20 cellular contexts compared by ENCODE assay signal in genomic region chr19:49210901-49211451, GRCh38. TPM values are rescaled to one million over a fixed set of nuclear protein-coding genes. Genes with fewer than 3 reads are reported as not detected.
A peak's percentile ranks its signal among the peaks of the same experiment; 100 is the strongest.
DNase-seq lines count a peak whose midpoint lies in the region; ATAC-seq and TF ChIP-seq lines count a peak whose summit lies in the region.
"Had no signal": no experiment of that assay in that cellular context is flagged by ENCODE, and none has a peak within 500 bp of the region (broad histone marks: within the 10 kb centered on the region; RNA-seq: fewer than 3 reads in every experiment).

No MANE protein-coding gene starts in this region.

- no peaks in the 10 kb centered on the region for H3K4me1 ChIP-seq in aorta (ENCODE audit: control insufficient read depth in 1 of 2, insufficient read depth in 2 of 2, low read length in 2 of 2)
- peaks cover 6% of the 10 kb centered on the region for H3K4me1 ChIP-seq in osteoblast (ENCODE audit: insufficient read depth, low read length)
- no peaks in the 10 kb centered on the region for H3K4me1 ChIP-seq in vagina
- H3K4me1 ChIP-seq: parathyroid adenoma had no signal

- POLR2A ChIA-PET in activated CD4-positive, alpha-beta T cell treated with anti-CD3 and anti-CD28 coated beads for 36 hours (lab: Charles Lee): no interaction called here
- POLR2A ChIA-PET in activated CD4-positive, alpha-beta T cell treated with anti-CD3 and anti-CD28 coated beads, Interleukin-2, amount 10 ng/mL, durations not matched to agents 7 days and 5 days (lab: Charles Lee): no interaction called here

- no peak overlapping the region for H3K4me2 ChIP-seq in osteoblast (ENCODE audit: insufficient read depth, low read length)

- no peaks in the 10 kb centered on the region for H3K79me2 ChIP-seq in osteoblast (ENCODE audit: insufficient read depth, low read length)
- H3K79me2 ChIP-seq: parathyroid adenoma had no signal

- H3K27me3 ChIP-seq in aorta (ENCODE audit: control insufficient read depth in 1 of 2, insufficient read depth in 2 of 2, low read length in 1 of 2): no peaks in the 10 kb centered on the region
- no peaks in the 10 kb centered on the region for H3K27me3 ChIP-seq in osteoblast (ENCODE audit: insufficient read depth, low read length)
- H3K27me3 ChIP-seq in vagina: no peaks in the 10 kb centered on the region
- H3K27me3 ChIP-seq: ascending aorta had no signal

- no peak for ATAC-seq in activated CD4-positive, alpha-beta T cell treated with anti-CD3 and anti-CD28 coated beads for 36 hours
- ATAC-seq in esophagus mucosa (peak; percentile 13), aorta (ENCODE audit: low FRiP score) (peak; percentile 26)

- no peak overlapping the region for H2AFZ ChIP-seq in osteoblast (ENCODE audit: low read length)
- H2AFZ ChIP-seq: parathyroid adenoma had no signal

- no peaks in the 10 kb centered on the region for H3K36me3 Mint-ChIP-seq in activated CD4-positive, alpha-beta T cell treated with anti-CD3 and anti-CD28 coated beads for 36 hours (ENCODE audit: low read depth)
- H3K36me3 Mint-ChIP-seq in activated CD4-positive, alpha-beta T cell treated with anti-CD3 and anti-CD28 coated beads, Interleukin-2, amount 10 ng/mL, durations not matched to agents 7 days and 5 days (ENCODE audit: low read depth): no peaks in the 10 kb centered on the region
- H3K36me3 Mint-ChIP-seq in nephron (ENCODE audit: low read depth): peaks cover 4% of the 10 kb centered on the region
- H3K36me3 Mint-ChIP-seq: activated CD4-positive, alpha-beta memory T cell treated with anti-CD3 and anti-CD28 coated beads for 36 hours; CD8-positive, alpha-beta T cell; immature natural killer cell had no signal

- no peak for TF ChIP-seq POLR2A in vagina (IDR thresholded peaks at IDR 0.05)

- peak overlapping the region; percentile 63 for H3K4me3 Mint-ChIP-seq in activated CD4-positive, alpha-beta T cell treated with anti-CD3 and anti-CD28 coated beads for 36 hours
- no peak overlapping the region for H3K4me3 Mint-ChIP-seq in activated CD4-positive, alpha-beta T cell treated with anti-CD3 and anti-CD28 coated beads, Interleukin-2, amount 10 ng/mL, durations not matched to agents 7 days and 5 days
- H3K4me3 Mint-ChIP-seq in nephron: peak overlapping the region; percentile 58 to 87 (median 83)
- H3K4me3 Mint-ChIP-seq: activated CD4-positive, alpha-beta memory T cell treated with anti-CD3 and anti-CD28 coated beads for 36 hours; activated T-helper 17 cell treated with anti-CD3 and anti-CD28 coated beads, Interleukin-2, amount 50 U/mL, for 72 hours; CD8-positive, alpha-beta T cell had no signal

- H3K27ac Mint-ChIP-seq in activated CD4-positive, alpha-beta T cell treated with anti-CD3 and anti-CD28 coated beads for 36 hours: no peak overlapping the region
- H3K27ac Mint-ChIP-seq in activated CD4-positive, alpha-beta T cell treated with anti-CD3 and anti-CD28 coated beads, Interleukin-2, amount 10 ng/mL, durations not matched to agents 7 days and 5 days: no peak overlapping the region
- peak overlapping the region; percentile 40 to 90 (median 63) for H3K27ac Mint-ChIP-seq in nephron
- H3K27ac Mint-ChIP-seq: activated CD4-positive, alpha-beta memory T cell treated with anti-CD3 and anti-CD28 coated beads for 36 hours; activated T-helper 17 cell treated with anti-CD3 and anti-CD28 coated beads, Interleukin-2, amount 50 U/mL, for 72 hours; CD8-positive, alpha-beta T cell had no signal

- 80 to 81% methylated on average over 19 of the region's 19 CpGs for WGBS in aorta, 2 donors

- no peak overlapping the region for H3K4me3 ChIP-seq in aorta (ENCODE audit: low read length in 2 of 2)
- H3K4me3 ChIP-seq in osteoblast (ENCODE audit: insufficient read depth, low read length): no peak overlapping the region
- H3K4me3 ChIP-seq in vagina: peak overlapping the region in 1 of 2 donors; percentile 6
- H3K4me3 ChIP-seq: ascending aorta, thoracic aorta had no signal

- H3K36me3 ChIP-seq in aorta (ENCODE audit: control insufficient read depth in 1 of 2, insufficient read depth in 2 of 2, low read length in 1 of 2): no peaks in the 10 kb centered on the region
- peaks cover 16% of the 10 kb centered on the region for H3K36me3 ChIP-seq in osteoblast (ENCODE audit: insufficient read depth, low read length)
- H3K36me3 ChIP-seq in vagina: peaks cover 0 to 11% of the 10 kb centered on the region in 2 donors

- no peaks in the 10 kb centered on the region for H3K9me3 ChIP-seq in aorta (ENCODE audit: control insufficient read depth, low read length)
- H3K9me3 ChIP-seq in osteoblast (ENCODE audit: low read depth, low read length): no peaks in the 10 kb centered on the region
- no peaks in the 10 kb centered on the region for H3K9me3 ChIP-seq in vagina
- H3K9me3 ChIP-seq: ascending aorta, thoracic aorta had no signal

- no peak overlapping the region for H3K27ac ChIP-seq in aorta (ENCODE audit: low read depth in 1 of 2, low read length in 2 of 2)
- no peak overlapping the region for H3K27ac ChIP-seq in osteoblast (ENCODE audit: low read depth, low read length)
- H3K27ac ChIP-seq in vagina: no peak overlapping the region
- H3K27ac ChIP-seq: ascending aorta, parathyroid adenoma, thoracic aorta had no signal

- TF ChIP-seq CTCF in nephron (IDR thresholded peaks at IDR 0.05; ENCODE audit: unreplicated experiment in 3 of 3) (no peak), osteoblast (IDR thresholded peaks at IDR 0.05; ENCODE audit: extremely low read depth, low read depth, low read length) (no peak), vagina (IDR thresholded peaks at IDR 0.05) (no peak)

- H4K20me1 ChIP-seq in osteoblast (ENCODE audit: insufficient read depth, low read length): no peaks in the 10 kb centered on the region

- no peaks in the 10 kb centered on the region for H3K9me3 Mint-ChIP-seq in activated CD4-positive, alpha-beta T cell treated with anti-CD3 and anti-CD28 coated beads for 36 hours (ENCODE audit: low read depth)
- H3K9me3 Mint-ChIP-seq in activated CD4-positive, alpha-beta T cell treated with anti-CD3 and anti-CD28 coated beads, Interleukin-2, amount 10 ng/mL, durations not matched to agents 7 days and 5 days: no peaks in the 10 kb centered on the region
- no peaks in the 10 kb centered on the region for H3K9me3 Mint-ChIP-seq in nephron
- H3K9me3 Mint-ChIP-seq: activated CD4-positive, alpha-beta memory T cell treated with anti-CD3 and anti-CD28 coated beads for 36 hours; activated T-helper 17 cell treated with anti-CD3 and anti-CD28 coated beads, Interleukin-2, amount 50 U/mL, for 72 hours; CD8-positive, alpha-beta T cell; immature natural killer cell had no signal

- peaks cover 7% of the 10 kb centered on the region for H3K4me1 Mint-ChIP-seq in activated CD4-positive, alpha-beta T cell treated with anti-CD3 and anti-CD28 coated beads for 36 hours
- peaks cover 15% of the 10 kb centered on the region for H3K4me1 Mint-ChIP-seq in activated CD4-positive, alpha-beta T cell treated with anti-CD3 and anti-CD28 coated beads, Interleukin-2, amount 10 ng/mL, durations not matched to agents 7 days and 5 days
- peaks cover 23% of the 10 kb centered on the region for H3K4me1 Mint-ChIP-seq in nephron
- H3K4me1 Mint-ChIP-seq: activated T-helper 17 cell treated with anti-CD3 and anti-CD28 coated beads, Interleukin-2, amount 50 U/mL, for 72 hours had no signal

- intact Hi-C loops in activated CD4-positive, alpha-beta T cell treated with anti-CD3 and anti-CD28 coated beads for 36 hours (cut with DNase I, micrococcal nuclease): no loop called here
- intact Hi-C loops in aorta (cut with DNase I): no loop called here
- intact Hi-C loops in vagina (cut with DNase I): no loop called here

- no peak for DNase-seq in activated CD4-positive, alpha-beta T cell treated with anti-CD3 and anti-CD28 coated beads for 36 hours
- DNase-seq in activated CD4-positive, alpha-beta T cell treated with anti-CD3 and anti-CD28 coated beads, Interleukin-2, amount 10 ng/mL, durations not matched to agents 7 days and 5 days: no peak
- DNase-seq in aorta (no peak), osteoblast (ENCODE audit: insufficient read length, low spot score, missing footprints) (no peak), DMS 273 treated with DMSO at 0.1 percent for 48 hours (lab: John Stamatoyannopoulos, UW) (no peak), vagina (ENCODE audit: extremely low spot score in 2 of 2) (no peak)
- DNase-seq: GDM1, NCI-H82, RPMI8226 had no signal

- peaks cover 2% of the 10 kb centered on the region for H3K27me3 Mint-ChIP-seq in activated CD4-positive, alpha-beta T cell treated with anti-CD3 and anti-CD28 coated beads for 36 hours
- peaks cover 2% of the 10 kb centered on the region for H3K27me3 Mint-ChIP-seq in activated CD4-positive, alpha-beta T cell treated with anti-CD3 and anti-CD28 coated beads, Interleukin-2, amount 10 ng/mL, durations not matched to agents 7 days and 5 days
- H3K27me3 Mint-ChIP-seq in nephron (ENCODE audit: low read depth): no peaks in the 10 kb centered on the region
- H3K27me3 Mint-ChIP-seq: activated T-helper 17 cell treated with anti-CD3 and anti-CD28 coated beads, Interleukin-2, amount 50 U/mL, for 72 hours had no signal

- CTCF ChIA-PET in activated CD4-positive, alpha-beta T cell treated with anti-CD3 and anti-CD28 coated beads for 36 hours (lab: Charles Lee): interaction anchor here (1.0 to 1.6 kb wide), 2 partner anchors 97 to 101 kb away, joined by 3 read pairs; partner anchors contain the start of gene LIN7B
- CTCF ChIA-PET in activated CD4-positive, alpha-beta T cell treated with anti-CD3 and anti-CD28 coated beads, Interleukin-2, amount 10 ng/mL, durations not matched to agents 7 days and 5 days (lab: Charles Lee): interaction anchor here (0.6 to 1.6 kb wide), 5 partner anchors 12 to 221 kb away, joined by 3 to 8 read pairs (median 3); no protein-coding TSS in a partner anchor

RNA-seq across cellular contexts. Expression of gene TRPM4, which starts 53.4 kb away (rescaled TPM):
- total RNA-seq in activated CD4-positive, alpha-beta T cell treated with anti-CD3 and anti-CD28 coated beads for 36 hours: 1 to 10 TPM; 1.5 to 1.9 TPM
- total RNA-seq in activated CD4-positive, alpha-beta T cell treated with anti-CD3 and anti-CD28 coated beads, Interleukin-2, amount 10 ng/mL, durations not matched to agents 7 days and 5 days: under 1 TPM; 0.25 to 0.33 TPM
- total RNA-seq in esophagus mucosa (12.1 TPM), aorta (10 to 100 TPM; 41.9 to 57.1 TPM), osteoblast (15.9 and 20.6 TPM in 2 replicates), vagina (22.8 TPM)
- 10 to 100 TPM; 21.3 to 59.1 TPM for polyA plus RNA-seq in aorta
- total RNA-seq: CD8-positive, alpha-beta T cell had no signal

RNA-seq across cellular contexts. Expression of gene HRC, which starts 55.8 kb away (rescaled TPM):
- not detected for total RNA-seq in activated CD4-positive, alpha-beta T cell treated with anti-CD3 and anti-CD28 coated beads for 36 hours
- total RNA-seq in activated CD4-positive, alpha-beta T cell treated with anti-CD3 and anti-CD28 coated beads, Interleukin-2, amount 10 ng/mL, durations not matched to agents 7 days and 5 days: not detected
- total RNA-seq in esophagus mucosa: 0.24 TPM
- 1 to 10 TPM; 2.5 to 4.8 TPM for total RNA-seq in aorta
- 1 to 10 TPM in 1 of 2 donors, under 1 TPM in 1; 0.74 to 9.3 TPM for polyA plus RNA-seq in aorta
- not detected in 2 replicates for total RNA-seq in osteoblast
- 0.25 TPM for total RNA-seq in vagina
- total RNA-seq: A172; activated CD4-positive, alpha-beta memory T cell treated with anti-CD3 and anti-CD28 coated beads for 36 hours; activated T-helper 17 cell treated with anti-CD3 and anti-CD28 coated beads, Interleukin-2, amount 50 U/mL, for 72 hours; ascending aorta; CD8-positive, alpha-beta T cell; HT1080 had no signal
- polyA plus RNA-seq: immature natural killer cell had no signal

Comparison
In these comparisons a context has a peak if more than half of its experiments do, and no peak if none do; other contexts are left out.
1. H3K27ac Mint-ChIP-seq: peak in nephron (3 of 3); none in activated CD4-positive, alpha-beta T cell treated with anti-CD3 and anti-CD28 coated beads for 36 hours (single experiment) and activated CD4-positive, alpha-beta T cell treated with anti-CD3 and anti-CD28 coated beads, Interleukin-2, amount 10 ng/mL, durations not matched to agents 7 days and 5 days (single experiment).